In genomic region chr18:23631746-23632145, GRCh38 we compare ENCODE assay signal across 1 cellular context.
TF ChIP-seq lines count a peak whose summit lies in the region.

No MANE protein-coding gene starts in this region.

TF ChIP-seq in endothelial cell of umbilical vein, 7 proteins besides CTCF, POLR2A, EP300 and RAD21:
- TF ChIP-seq EZH2 (IDR thresholded peaks at IDR 0.05; ENCODE audit: borderline replicate concordance, low read depth, low read length, severe bottlenecking) (no peak), JUN (IDR thresholded peaks at IDR 0.05; ENCODE audit: borderline replicate concordance, insufficient read depth, insufficient read length, low read depth) (no peak), POLR2AphosphoS5 (IDR thresholded peaks at IDR 0.05; ENCODE audit: insufficient read depth, low read depth, low read length) (no peak), MYC (IDR thresholded peaks at IDR 0.05; ENCODE audit: low read depth, low read length) (no peak), MAX (IDR thresholded peaks at IDR 0.05; ENCODE audit: insufficient read depth, insufficient read length) (no peak), FOS (IDR thresholded peaks at IDR 0.05; ENCODE audit: borderline replicate concordance, insufficient read depth, low read length) (no peak), GATA2 (IDR thresholded peaks at IDR 0.05; ENCODE audit: insufficient read depth, insufficient read length, low read depth, low read length) (no peak)
TF ChIP-seq in endothelial cell of umbilical vein: peak in this region for 0.
